ENCODE assay signal across 8 cellular contexts in genomic region chr3:5022966-5023776, GRCh38. TPM values are rescaled to one million over a fixed set of nuclear protein-coding genes. Genes with fewer than 3 reads are reported as not detected.
A peak's percentile ranks its signal among the peaks of the same experiment; 100 is the strongest.
DNase-seq lines count a peak whose midpoint lies in the region; ATAC-seq and TF ChIP-seq lines count a peak whose summit lies in the region.

No MANE protein-coding gene starts in this region.

- intact Hi-C loops in activated CD4-positive, alpha-beta T cell treated with anti-CD3 and anti-CD28 coated beads for 36 hours (cut with DNase I, micrococcal nuclease), result loop anchor here (1.0 to 5.0 kb wide), 13 partner anchors 17 to 218 kb away; partner anchors contain the start of gene BHLHE40 (in 1 of the 2)
- intact Hi-C loops in activated CD4-positive, alpha-beta memory T cell treated with anti-CD3 and anti-CD28 coated beads for 36 hours (cut with micrococcal nuclease), result loop anchor here (1.0 to 10.0 kb wide), 15 partner anchors 17 to 598 kb away; partner anchors contain the start of genes ARL8B and ITPR1

- no peaks in the 10 kb centered on the region for H3K27me3 ChIP-seq in right atrium auricular region

- H3K36me3 Mint-ChIP-seq in activated CD4-positive, alpha-beta T cell treated with anti-CD3 and anti-CD28 coated beads for 36 hours (ENCODE audit: low read depth), result no peaks in the 10 kb centered on the region
- H3K36me3 Mint-ChIP-seq in activated CD4-positive, alpha-beta memory T cell treated with anti-CD3 and anti-CD28 coated beads for 36 hours, result no peaks in the 10 kb centered on the region
- H3K36me3 Mint-ChIP-seq in immature natural killer cell, result no peaks in the 10 kb centered on the region

- H3K4me1 ChIP-seq in right atrium auricular region, result peaks cover 0 to 20% of the 10 kb centered on the region in 2 donors

- peak overlapping the region; percentile 32 for H3K4me3 Mint-ChIP-seq in activated CD4-positive, alpha-beta T cell treated with anti-CD3 and anti-CD28 coated beads for 36 hours
- peak overlapping the region; percentile 17 for H3K4me3 Mint-ChIP-seq in activated CD4-positive, alpha-beta memory T cell treated with anti-CD3 and anti-CD28 coated beads for 36 hours
- no peak overlapping the region for H3K4me3 Mint-ChIP-seq in immature natural killer cell

- H3K4me1 Mint-ChIP-seq in activated CD4-positive, alpha-beta T cell treated with anti-CD3 and anti-CD28 coated beads for 36 hours, result peaks cover 85% of the 10 kb centered on the region
- H3K4me1 Mint-ChIP-seq in activated CD4-positive, alpha-beta memory T cell treated with anti-CD3 and anti-CD28 coated beads for 36 hours (ENCODE audit: low read depth), result peaks cover 77% of the 10 kb centered on the region
- H3K4me1 Mint-ChIP-seq in immature natural killer cell, result peaks cover 24 to 43% of the 10 kb centered on the region in 2 donors

- no peak for TF ChIP-seq CTCF in right atrium auricular region (IDR thresholded peaks at IDR 0.05)

- DNase-seq in activated CD4-positive, alpha-beta T cell treated with anti-CD3 and anti-CD28 coated beads for 36 hours, result peak; percentile 62
- no peak for DNase-seq in activated CD4-positive, alpha-beta T cell treated with anti-CD3 and anti-CD28 coated beads for 1 hour
- peak; percentile 71 for DNase-seq in activated CD4-positive, alpha-beta memory T cell treated with anti-CD3 and anti-CD28 coated beads for 36 hours
- DNase-seq in right atrium auricular region (ENCODE audit: low spot score), result peak; percentile 84
- DNase-seq in stimulated activated naive CD8-positive, alpha-beta T cell treated with anti-CD3 and anti-CD28 coated beads, Interleukin-15, Interleukin-2, amounts not matched to agents 100 U/mL and 50 U/mL, for 24 hours, result peak; percentile 55
- no peak for DNase-seq in immature natural killer cell
- no peak for DNase-seq in NCI-H1105 (lab: John Stamatoyannopoulos, UW)
- DNase-seq in SK-N-DZ (ENCODE audit: low spot score), result no peak

- ATAC-seq in activated CD4-positive, alpha-beta T cell treated with anti-CD3 and anti-CD28 coated beads for 36 hours, result no peak
- no peak for ATAC-seq in stimulated activated naive CD8-positive, alpha-beta T cell treated with anti-CD3 and anti-CD28 coated beads, Interleukin-15, Interleukin-2, amounts not matched to agents 100 U/mL and 50 U/mL, for 24 hours

- H3K27me3 Mint-ChIP-seq in activated CD4-positive, alpha-beta T cell treated with anti-CD3 and anti-CD28 coated beads for 36 hours, result peaks cover 2% of the 10 kb centered on the region
- no peaks in the 10 kb centered on the region for H3K27me3 Mint-ChIP-seq in activated CD4-positive, alpha-beta memory T cell treated with anti-CD3 and anti-CD28 coated beads for 36 hours
- H3K27me3 Mint-ChIP-seq in immature natural killer cell (ENCODE audit: low read depth in 3 of 3), result peaks cover 13 to 15% (median 13%) of the 10 kb centered on the region in 3 donors

- H3K9me3 ChIP-seq in right atrium auricular region, result no peaks in the 10 kb centered on the region

- no peak overlapping the region for H3K4me3 ChIP-seq in right atrium auricular region

- CTCF ChIA-PET in activated CD4-positive, alpha-beta T cell treated with anti-CD3 and anti-CD28 coated beads for 36 hours (lab: Charles Lee), result interaction anchor here (0.8 to 9.7 kb wide), 13 partner anchors 15 to 312 kb away, joined by 3 to 76 read pairs (median 6); no protein-coding TSS in a partner anchor
- CTCF ChIA-PET in activated CD4-positive, alpha-beta memory T cell treated with anti-CD3 and anti-CD28 coated beads for 36 hours (lab: Charles Lee), result interaction anchor here (1.1 to 9.8 kb wide), 7 partner anchors 16 to 312 kb away, joined by 3 to 181 read pairs (median 6); partner anchors contain the start of gene BHLHE40

- peak overlapping the region; percentile 35 to 53 for H3K27ac ChIP-seq in right atrium auricular region

- H3K36me3 ChIP-seq in right atrium auricular region, result no peaks in the 10 kb centered on the region

- POLR2A ChIA-PET in activated CD4-positive, alpha-beta T cell treated with anti-CD3 and anti-CD28 coated beads for 36 hours (lab: Charles Lee), result interaction anchor here (0.8 to 3.1 kb wide), 9 partner anchors 36 to 213 kb away, joined by 3 to 33 read pairs (median 5); partner anchors contain the start of gene BHLHE40
- POLR2A ChIA-PET in activated CD4-positive, alpha-beta memory T cell treated with anti-CD3 and anti-CD28 coated beads for 36 hours (lab: Charles Lee), result interaction anchor here (1.0 to 13.1 kb wide), 13 partner anchors 11 to 201 kb away, joined by 3 to 263 read pairs (median 7); partner anchors contain the start of gene BHLHE40

- H3K27ac Mint-ChIP-seq in activated CD4-positive, alpha-beta T cell treated with anti-CD3 and anti-CD28 coated beads for 36 hours, result peak overlapping the region; percentile 83
- peak overlapping the region; percentile 93 for H3K27ac Mint-ChIP-seq in activated CD4-positive, alpha-beta memory T cell treated with anti-CD3 and anti-CD28 coated beads for 36 hours
- H3K27ac Mint-ChIP-seq in immature natural killer cell, result peak overlapping the region in 3 of 6 donors; percentile 19 to 68 (median 68)

- no peaks in the 10 kb centered on the region for H3K9me3 Mint-ChIP-seq in activated CD4-positive, alpha-beta T cell treated with anti-CD3 and anti-CD28 coated beads for 36 hours (ENCODE audit: low read depth)
- H3K9me3 Mint-ChIP-seq in activated CD4-positive, alpha-beta memory T cell treated with anti-CD3 and anti-CD28 coated beads for 36 hours, result no peaks in the 10 kb centered on the region
- H3K9me3 Mint-ChIP-seq in immature natural killer cell, result no peaks in the 10 kb centered on the region

RNA-seq across cellular contexts. Expression of gene BHLHE40, which starts 43.9 kb away (rescaled TPM):
- total RNA-seq in activated CD4-positive, alpha-beta T cell treated with anti-CD3 and anti-CD28 coated beads for 36 hours, result 100 to 1,000 TPM; 258 to 273 TPM
- 100 to 1,000 TPM; 188 to 195 TPM for total RNA-seq in activated CD4-positive, alpha-beta memory T cell treated with anti-CD3 and anti-CD28 coated beads for 36 hours
- total RNA-seq in right atrium auricular region, result 10 to 100 TPM; 32.3 to 49.5 TPM
- polyA plus RNA-seq in immature natural killer cell, result 10 to 100 TPM; 51.4 to 91.9 (median 64.4) TPM
- 0.03 and 0.09 TPM in 2 replicates for polyA plus RNA-seq in SK-N-DZ (2014; cell fraction: cytosol; rRNA removed)
- not detected in 2 replicates for polyA plus RNA-seq in SK-N-DZ (2014; cell fraction: nucleus; rRNA removed)

Comparison
In these comparisons a context has a peak if more than half of its experiments do, and no peak if none do; other contexts are left out.
1. DNase-seq: peak in activated CD4-positive, alpha-beta T cell treated with anti-CD3 and anti-CD28 coated beads for 36 hours (single experiment), activated CD4-positive, alpha-beta memory T cell treated with anti-CD3 and anti-CD28 coated beads for 36 hours (single experiment), right atrium auricular region (single experiment) and stimulated activated naive CD8-positive, alpha-beta T cell treated with anti-CD3 and anti-CD28 coated beads, Interleukin-15, Interleukin-2, amounts not matched to agents 100 U/mL and 50 U/mL, for 24 hours (single experiment); none in activated CD4-positive, alpha-beta T cell treated with anti-CD3 and anti-CD28 coated beads for 1 hour (single experiment), immature natural killer cell (0 of 3), NCI-H1105 (single experiment) and SK-N-DZ (single experiment).
2. H3K4me3 Mint-ChIP-seq: peak in activated CD4-positive, alpha-beta T cell treated with anti-CD3 and anti-CD28 coated beads for 36 hours (single experiment) and activated CD4-positive, alpha-beta memory T cell treated with anti-CD3 and anti-CD28 coated beads for 36 hours (single experiment); none in immature natural killer cell (0 of 5).